In the genomic region with DNA sequence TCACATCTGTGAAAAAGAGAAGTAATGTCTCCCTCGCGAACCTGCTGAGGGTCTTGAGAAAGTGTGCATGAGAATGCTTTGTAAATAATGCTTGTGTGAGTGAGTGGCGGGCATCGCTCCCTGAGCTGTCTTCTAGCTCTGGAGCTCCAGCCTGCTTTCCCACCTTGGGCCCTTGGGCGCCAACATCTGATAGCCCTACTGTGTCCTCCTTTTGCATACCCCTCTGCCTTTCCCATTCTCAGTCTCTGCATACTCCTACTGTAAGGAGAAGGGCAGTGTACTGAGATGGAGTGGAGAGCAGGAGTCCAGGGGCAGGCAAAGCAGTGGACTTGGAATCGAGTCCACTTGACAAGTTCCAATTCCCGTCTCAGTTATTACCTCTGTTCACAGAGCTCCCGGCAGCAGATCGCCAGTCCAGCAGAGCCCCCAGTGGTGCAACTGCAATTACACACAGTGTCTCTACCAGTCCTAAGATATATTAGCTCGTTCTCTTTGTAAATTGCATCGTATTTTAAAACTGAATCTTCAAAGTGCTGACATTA, we compare ENCODE assay signal across 1 cellular context.
TF ChIP-seq lines count a peak whose summit lies in the region.

No MANE protein-coding gene starts in this region.

TF ChIP-seq in HCT116, 20 proteins besides CTCF, POLR2A, EP300 and RAD21 (continued from another document):
- TF ChIP-seq, protein P1, sequence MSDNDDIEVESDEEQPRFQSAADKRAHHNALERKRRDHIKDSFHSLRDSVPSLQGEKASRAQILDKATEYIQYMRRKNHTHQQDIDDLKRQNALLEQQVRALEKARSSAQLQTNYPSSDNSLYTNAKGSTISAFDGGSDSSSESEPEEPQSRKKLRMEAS (IDR thresholded peaks at IDR 0.05) = no peak
- TF ChIP-seq, protein P2, sequence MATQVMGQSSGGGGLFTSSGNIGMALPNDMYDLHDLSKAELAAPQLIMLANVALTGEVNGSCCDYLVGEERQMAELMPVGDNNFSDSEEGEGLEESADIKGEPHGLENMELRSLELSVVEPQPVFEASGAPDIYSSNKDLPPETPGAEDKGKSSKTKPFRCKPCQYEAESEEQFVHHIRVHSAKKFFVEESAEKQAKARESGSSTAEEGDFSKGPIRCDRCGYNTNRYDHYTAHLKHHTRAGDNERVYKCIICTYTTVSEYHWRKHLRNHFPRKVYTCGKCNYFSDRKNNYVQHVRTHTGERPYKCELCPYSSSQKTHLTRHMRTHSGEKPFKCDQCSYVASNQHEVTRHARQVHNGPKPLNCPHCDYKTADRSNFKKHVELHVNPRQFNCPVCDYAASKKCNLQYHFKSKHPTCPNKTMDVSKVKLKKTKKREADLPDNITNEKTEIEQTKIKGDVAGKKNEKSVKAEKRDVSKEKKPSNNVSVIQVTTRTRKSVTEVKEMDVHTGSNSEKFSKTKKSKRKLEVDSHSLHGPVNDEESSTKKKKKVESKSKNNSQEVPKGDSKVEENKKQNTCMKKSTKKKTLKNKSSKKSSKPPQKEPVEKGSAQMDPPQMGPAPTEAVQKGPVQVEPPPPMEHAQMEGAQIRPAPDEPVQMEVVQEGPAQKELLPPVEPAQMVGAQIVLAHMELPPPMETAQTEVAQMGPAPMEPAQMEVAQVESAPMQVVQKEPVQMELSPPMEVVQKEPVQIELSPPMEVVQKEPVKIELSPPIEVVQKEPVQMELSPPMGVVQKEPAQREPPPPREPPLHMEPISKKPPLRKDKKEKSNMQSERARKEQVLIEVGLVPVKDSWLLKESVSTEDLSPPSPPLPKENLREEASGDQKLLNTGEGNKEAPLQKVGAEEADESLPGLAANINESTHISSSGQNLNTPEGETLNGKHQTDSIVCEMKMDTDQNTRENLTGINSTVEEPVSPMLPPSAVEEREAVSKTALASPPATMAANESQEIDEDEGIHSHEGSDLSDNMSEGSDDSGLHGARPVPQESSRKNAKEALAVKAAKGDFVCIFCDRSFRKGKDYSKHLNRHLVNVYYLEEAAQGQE (IDR thresholded peaks at IDR 0.05; ENCODE audit: low read depth) = no peak
- TF ChIP-seq YY1 (IDR thresholded peaks at IDR 0.05; ENCODE audit: extremely low read depth, insufficient replicate concordance, low read depth, low read length) (no peak), ZFX (IDR thresholded peaks at IDR 0.05) (no peak), CBX3 (IDR thresholded peaks at IDR 0.05; ENCODE audit: low read depth) (no peak), SIN3A (IDR thresholded peaks at IDR 0.05; ENCODE audit: low read depth) (no peak), EGR1 (IDR thresholded peaks at IDR 0.05; ENCODE audit: low read depth) (no peak), SP1 (IDR thresholded peaks at IDR 0.05; ENCODE audit: low read depth) (no peak), SRF (IDR thresholded peaks at IDR 0.05; ENCODE audit: low read depth) (no peak), TCF7L2 (IDR thresholded peaks at IDR 0.05; ENCODE audit: borderline replicate concordance, extremely low read depth, insufficient read depth, insufficient read length) (no peak), EZH2 (IDR thresholded peaks at IDR 0.05) (no peak), POLR2AphosphoS5 (IDR thresholded peaks at IDR 0.05; ENCODE audit: low read depth, low read length) (no peak), CEBPB (IDR thresholded peaks at IDR 0.05; ENCODE audit: low read depth) (no peak), ELF1 (IDR thresholded peaks at IDR 0.05; ENCODE audit: borderline replicate concordance, low read depth) (no peak), FOSL1 (IDR thresholded peaks at IDR 0.05; ENCODE audit: low read depth) (no peak)
TF ChIP-seq in HCT116: peak in this region for 0.
